Comparison of ENCODE assay signal across 8 cellular contexts in genomic region chr5:109792613-109793012, GRCh38.
"Had no signal": no experiment of that assay in that cellular context is flagged by ENCODE, and none has a peak within 500 bp of the region (broad histone marks: within the 10 kb centered on the region; RNA-seq: fewer than 3 reads in every experiment).

No MANE protein-coding gene starts in this region.

- FAIRE-seq: HTR-8/SVneo had no signal

- H3K27ac Mint-ChIP-seq: IgD-negative memory B cell had no signal

- H3K4me1 ChIP-seq: HAP-1 had no signal

- DNase-seq: GM23248, GOT3, H7, KBM-7 had no signal

- H3K9ac ChIP-seq: GM23248 had no signal

- H2AFZ ChIP-seq: GM23248 had no signal

- ATAC-seq: HCT116 had no signal

- H3K9me3 Mint-ChIP-seq: IgD-negative memory B cell had no signal

- H3K4me3 Mint-ChIP-seq: IgD-negative memory B cell had no signal

- H3K4me3 ChIP-seq: GM23248, HAP-1 had no signal

- H3K27ac ChIP-seq: GM23248 had no signal

- H3K27me3 Mint-ChIP-seq: IgD-negative memory B cell had no signal
